In the genomic region with DNA sequence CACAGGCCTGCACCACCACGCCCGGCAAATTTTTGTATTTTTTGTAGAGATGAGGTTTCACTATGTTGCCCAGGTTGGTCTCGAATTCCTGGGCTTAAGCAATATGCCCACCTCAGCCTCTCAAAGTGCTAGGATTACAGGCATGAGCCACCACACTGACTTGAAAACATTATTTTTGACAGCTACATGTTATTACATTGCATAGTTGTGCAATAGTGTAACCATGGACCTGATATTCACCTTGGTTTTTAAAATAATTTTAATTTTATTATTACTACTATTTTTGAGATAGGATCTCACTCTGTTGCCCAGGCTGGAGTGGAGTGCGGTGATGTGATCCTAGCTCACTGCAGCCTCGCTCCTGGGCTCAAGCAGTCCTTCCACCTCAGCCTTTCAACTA, we compare ENCODE assay signal across 10 cellular contexts.
"Had no signal": no experiment of that assay in that cellular context is flagged by ENCODE, and none has a peak within 500 bp of the region (broad histone marks: within the 10 kb centered on the region; RNA-seq: fewer than 3 reads in every experiment).

No MANE protein-coding gene starts in this region.

- H3K4me3 Mint-ChIP-seq: GM23338, H9, HFFc6 had no signal

- ATAC-seq: GM23338, HCT116 had no signal

- H3K9ac ChIP-seq: GM23248 had no signal

- DNase-seq: GM23248, GOT3, H7, H9, HFFc6 had no signal

- H3K27ac Mint-ChIP-seq: GM23338, H9, HFFc6 had no signal

- H3K9me3 Mint-ChIP-seq: GM23338, H9, HFFc6 had no signal

- H3K36me3 ChIP-seq: HAP-1 had no signal

- H3K27ac ChIP-seq: GM23248 had no signal

- H3K9me3 ChIP-seq: HAP-1 had no signal

- H2AFZ ChIP-seq: GM23248, GM23338 had no signal

- FAIRE-seq: H1, H54 had no signal

- H3K4me2 ChIP-seq: GM23338 had no signal

- H3K4me3 ChIP-seq: GM23248, GM23338, HAP-1 had no signal

- H3K4me1 ChIP-seq: HAP-1 had no signal
